In the genomic region with DNA sequence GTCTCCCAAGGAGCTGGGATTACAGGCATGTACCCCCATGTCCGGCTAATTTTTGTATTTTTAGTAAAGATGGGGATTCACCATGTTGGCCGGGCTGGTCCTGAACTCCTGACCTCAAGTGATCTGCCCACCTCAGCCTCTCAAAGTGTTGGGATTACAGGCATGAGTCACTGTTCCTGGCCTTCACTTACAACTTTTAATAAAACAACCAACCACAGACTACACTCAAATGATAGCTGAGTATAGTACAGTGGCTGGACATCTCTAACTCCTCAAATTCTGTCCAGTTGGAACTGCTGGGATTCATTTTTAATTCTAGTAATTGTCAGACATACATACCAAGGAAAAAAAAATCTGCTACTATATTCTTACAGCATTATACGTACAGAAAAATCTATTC, we compare ENCODE assay signal across 17 cellular contexts.
A peak's percentile ranks its signal among the peaks of the same experiment; 100 is the strongest.
DNase-seq lines count a peak whose midpoint lies in the region; ATAC-seq and TF ChIP-seq lines count a peak whose summit lies in the region.
"Had no signal": no experiment of that assay in that cellular context is flagged by ENCODE, and none has a peak within 500 bp of the region (broad histone marks: within the 10 kb centered on the region; RNA-seq: fewer than 3 reads in every experiment).

No MANE protein-coding gene starts in this region.

- TF ChIP-seq CTCF in choroid plexus epithelial cell (conservative IDR thresholded peaks at IDR 0.05; ENCODE audit: low read depth, low read length), result no peak

- H3K36me3 Mint-ChIP-seq in activated naive CD8-positive, alpha-beta T cell treated with anti-CD3 and anti-CD28 coated beads for 36 hours, result peaks cover 27% of the 10 kb centered on the region

- H3K9me3 Mint-ChIP-seq in activated naive CD8-positive, alpha-beta T cell treated with anti-CD3 and anti-CD28 coated beads for 36 hours, result no peaks in the 10 kb centered on the region

- H3K4me3 ChIP-seq in choroid plexus epithelial cell (ENCODE audit: low read depth, low read length), result no peak overlapping the region
- H3K4me3 ChIP-seq: K562, PC-9, SJSA1 had no signal

- H3K27me3 Mint-ChIP-seq in activated naive CD8-positive, alpha-beta T cell treated with anti-CD3 and anti-CD28 coated beads for 36 hours, result no peaks in the 10 kb centered on the region

- no peak overlapping the region for H3K4me3 Mint-ChIP-seq in activated naive CD8-positive, alpha-beta T cell treated with anti-CD3 and anti-CD28 coated beads for 36 hours

- no peak overlapping the region for H3K27ac Mint-ChIP-seq in activated naive CD8-positive, alpha-beta T cell treated with anti-CD3 and anti-CD28 coated beads for 36 hours

- DNase-seq in EL (peak; percentile 24), LHCN-M2 (ENCODE audit: low read depth) (peak; percentile 42), choroid plexus epithelial cell (ENCODE audit: low read depth) (peak; percentile 27), myocyte (ENCODE audit: low read depth) (peak; percentile 26), SW 1271 (lab: John Stamatoyannopoulos, UW) (no peak)
- DNase-seq in activated naive CD8-positive, alpha-beta T cell treated with anti-CD3 and anti-CD28 coated beads for 36 hours, result no peak
- DNase-seq in stimulated activated naive CD4-positive, alpha-beta T cell (lab: John Stamatoyannopoulos, UW), result no peak
- DNase-seq: DND-41, H7, NCI-H1048, NCI-H1436 treated with DMSO at 0.1 percent for 48 hours, NCI-H2029 treated with DMSO at 0.1 percent for 48 hours, NCI-H510A treated with DMSO at 0.1 percent for 48 hours, PC-9 had no signal

- no peak for ATAC-seq in GM18519 (IDR thresholded peaks at IDR 0.05; ENCODE audit: low FRiP score, unreplicated experiment)
- ATAC-seq: K562 had no signal

- H3K4me1 Mint-ChIP-seq in activated naive CD8-positive, alpha-beta T cell treated with anti-CD3 and anti-CD28 coated beads for 36 hours, result no peaks in the 10 kb centered on the region

Comparison
In these comparisons a context has a peak if more than half of its experiments do, and no peak if none do; other contexts are left out.
1. DNase-seq: peak in EL (single experiment), LHCN-M2 (single experiment), choroid plexus epithelial cell (single experiment) and myocyte (single experiment); none in activated naive CD8-positive, alpha-beta T cell treated with anti-CD3 and anti-CD28 coated beads for 36 hours (single experiment), stimulated activated naive CD4-positive, alpha-beta T cell (0 of 6) and SW 1271 (0 of 2).